Comparison of ENCODE assay signal across 26 cellular contexts in genomic region chr10:92502296-92502695, GRCh38.
"Had no signal": no experiment of that assay in that cellular context is flagged by ENCODE, and none has a peak within 500 bp of the region (broad histone marks: within the 10 kb centered on the region; RNA-seq: fewer than 3 reads in every experiment).

No MANE protein-coding gene starts in this region.

- H3K27ac Mint-ChIP-seq: activated CD4-positive, alpha-beta T cell treated with anti-CD3 and anti-CD28 coated beads, Interleukin-2, amount 10 ng/mL, durations not matched to agents 24 days and 14 days; activated CD8-positive, alpha-beta T cell treated with anti-CD3 and anti-CD28 coated beads, Interleukin-2, amount 10 ng/mL, durations not matched to agents 7 days and 5 days; activated naive CD4-positive, alpha-beta T cell treated with anti-CD3 and anti-CD28 coated beads for 36 hours; activated naive CD4-positive, alpha-beta T cell treated with anti-CD3 and anti-CD28 coated beads, Interleukin-2, amount 50 U/mL, for 72 hours; activated T-helper 1 cell treated with anti-CD3 and anti-CD28 coated beads, Interleukin-12 subunit alpha, Interleukin-12 subunit beta, Interleukin-2, Interleukin-4 antibody, amounts not matched to agents 30 ng/mL and 10 ng/mL and 1 ng/mL, durations not matched to agents 14 hours and 24 hours and 36 hours; brain had no signal

- H3K4me3 Mint-ChIP-seq: activated CD4-positive, alpha-beta T cell treated with anti-CD3 and anti-CD28 coated beads, Interleukin-2, amount 10 ng/mL, durations not matched to agents 24 days and 14 days; activated CD8-positive, alpha-beta T cell treated with anti-CD3 and anti-CD28 coated beads, Interleukin-2, amount 10 ng/mL, durations not matched to agents 7 days and 5 days; activated naive CD4-positive, alpha-beta T cell treated with anti-CD3 and anti-CD28 coated beads for 36 hours; activated T-cell treated with anti-CD3 and anti-CD28 coated beads, Interleukin-2, amount 50 U/mL, for 4 hours; activated T-helper 1 cell treated with anti-CD3 and anti-CD28 coated beads, Interleukin-12 subunit alpha, Interleukin-12 subunit beta, Interleukin-2, Interleukin-4 antibody, amounts not matched to agents 30 ng/mL and 10 ng/mL and 1 ng/mL, durations not matched to agents 14 hours and 24 hours and 36 hours; brain had no signal

- H3K9me3 ChIP-seq: MG63, SJCRH30 had no signal

- ATAC-seq: activated CD8-positive, alpha-beta T cell treated with anti-CD3 and anti-CD28 coated beads, Interleukin-2, amount 10 ng/mL, durations not matched to agents 7 days and 5 days; activated naive CD4-positive, alpha-beta T cell treated with anti-CD3 and anti-CD28 coated beads, Interleukin-2, amount 50 U/mL, for 72 hours; activated T-cell treated with anti-CD3 and anti-CD28 coated beads, Interleukin-2, amount 50 U/mL, for 4 hours had no signal

- H3K27ac ChIP-seq: PC-9, SJCRH30, SK-N-MC had no signal

- H3K27me3 ChIP-seq: MG63, SJCRH30 had no signal

- H3K4me1 Mint-ChIP-seq: activated CD4-positive, alpha-beta T cell treated with anti-CD3 and anti-CD28 coated beads, Interleukin-2, amount 10 ng/mL, durations not matched to agents 24 days and 14 days had no signal

- H3K36me3 Mint-ChIP-seq: activated naive CD4-positive, alpha-beta T cell treated with anti-CD3 and anti-CD28 coated beads, Interleukin-2, amount 50 U/mL, for 72 hours had no signal

- H3K27me3 Mint-ChIP-seq: activated CD4-positive, alpha-beta T cell treated with anti-CD3 and anti-CD28 coated beads, Interleukin-2, amount 10 ng/mL, durations not matched to agents 24 days and 14 days had no signal

- DNase-seq: activated CD4-positive, alpha-beta T cell treated with anti-CD3 and anti-CD28 coated beads, Interleukin-2, amount 10 ng/mL, durations not matched to agents 24 days and 14 days; activated CD4-positive, alpha-beta T cell treated with anti-CD3 and anti-CD28 coated beads, Interleukin-2, amount 50 U/mL, for 48 hours; activated CD8-positive, alpha-beta T cell treated with anti-CD3 and anti-CD28 coated beads, Interleukin-2, amount 10 ng/mL, durations not matched to agents 7 days and 5 days; activated gamma-delta T cell treated with Interleukin-2 at 50 U/mL for 16 hours; activated naive CD4-positive, alpha-beta T cell treated with anti-CD3 and anti-CD28 coated beads for 36 hours; activated T-cell treated with anti-CD3 and anti-CD28 coated beads, Interleukin-2, amount 50 U/mL, for 4 hours; anterior cingulate cortex; caudate nucleus; Kasumi-1; KG1; MG63; NCI-H1048; NCI-H1105 treated with DMSO at 0.1 percent for 48 hours; NCI-H1436; NCI-H1694; NCI-H1930; NCI-H345; NCI-H524 treated with DMSO at 0.1 percent for 48 hours; PC-9; Right ventricle myocardium superior; SJCRH30; T1000 had no signal

- H3K4me3 ChIP-seq: MG63, PC-9, SJCRH30, SK-N-MC had no signal

- H3K9me3 Mint-ChIP-seq: activated CD4-positive, alpha-beta T cell treated with anti-CD3 and anti-CD28 coated beads, Interleukin-2, amount 10 ng/mL, durations not matched to agents 24 days and 14 days; activated naive CD4-positive, alpha-beta T cell treated with anti-CD3 and anti-CD28 coated beads for 36 hours; activated naive CD4-positive, alpha-beta T cell treated with anti-CD3 and anti-CD28 coated beads, Interleukin-2, amount 50 U/mL, for 72 hours; activated T-cell treated with anti-CD3 and anti-CD28 coated beads, Interleukin-2, amount 50 U/mL, for 4 hours; activated T-helper 1 cell treated with anti-CD3 and anti-CD28 coated beads, Interleukin-12 subunit alpha, Interleukin-12 subunit beta, Interleukin-2, Interleukin-4 antibody, amounts not matched to agents 30 ng/mL and 10 ng/mL and 1 ng/mL, durations not matched to agents 14 hours and 24 hours and 36 hours; brain had no signal
